In the genomic region with DNA sequence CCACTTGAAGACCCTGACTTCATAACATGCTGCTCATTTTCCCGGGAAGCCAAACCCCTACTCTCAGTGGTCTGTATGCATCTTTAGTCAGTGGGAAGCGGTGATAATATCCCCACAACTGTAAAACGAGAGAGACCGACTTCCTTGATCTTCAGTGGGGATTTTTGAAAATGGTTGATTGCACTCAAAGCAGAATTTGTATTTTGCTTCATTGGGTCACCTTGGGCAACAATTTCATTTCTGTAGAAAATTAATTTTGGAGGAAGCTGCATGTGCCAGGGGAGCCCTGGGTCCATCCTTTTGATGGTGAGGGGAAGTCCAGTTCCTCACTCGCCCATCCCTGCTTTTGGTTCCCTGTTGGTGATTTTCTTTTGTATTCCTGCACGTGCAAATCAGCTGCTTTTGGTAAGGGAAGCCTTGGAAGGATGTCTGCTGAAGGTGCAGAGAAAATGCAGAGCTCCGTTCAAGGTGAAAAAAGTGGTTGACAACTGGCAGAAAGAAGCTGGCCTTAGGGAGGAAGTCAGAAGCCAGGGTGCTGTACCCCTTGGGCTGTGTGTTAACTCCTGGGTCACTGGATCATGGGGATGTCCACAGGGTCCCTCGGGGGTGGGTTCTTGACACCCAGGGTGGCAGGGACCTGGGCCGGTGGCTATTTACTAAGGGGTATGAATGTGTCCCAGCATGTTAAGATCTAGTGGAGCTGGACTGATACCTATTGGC, we compare ENCODE assay signal across 7 cellular contexts.
A peak's percentile ranks its signal among the peaks of the same experiment; 100 is the strongest.
DNase-seq lines count a peak whose midpoint lies in the region; ATAC-seq and TF ChIP-seq lines count a peak whose summit lies in the region.
"Not testable (repeated sequence)": the region's sequence is repeated elsewhere in the genome, so short reads cannot be mapped to it uniquely, and the experiment has no call there.

No MANE protein-coding gene starts in this region.

- not testable (repeated sequence) for H3K9me3 Mint-ChIP-seq in central memory CD8-positive, alpha-beta T cell; naive B cell

- ATAC-seq in GM21381 (IDR thresholded peaks at IDR 0.05; ENCODE audit: unreplicated experiment) = peak; percentile 6
- ATAC-seq in central memory CD8-positive, alpha-beta T cell (replicated peaks; ENCODE audit: extremely low read depth, poor library complexity, severe bottlenecking) = peak; percentile 55
- ATAC-seq in naive B cell (ENCODE audit: low read depth in 2 of 2) = peak; percentile 67 to 70

- H3K9ac ChIP-seq in BLaER1 = not testable (repeated sequence)
- H3K9ac ChIP-seq in OCI-LY1 (ENCODE audit: low read length) = peak overlapping the region; percentile 35; the same call in 1 of the 2 replicates
- H3K9ac ChIP-seq in SU-DHL-6 (ENCODE audit: low read length) = peak overlapping the region; percentile 41

- H3K36me3 Mint-ChIP-seq in central memory CD8-positive, alpha-beta T cell (ENCODE audit: insufficient read depth); naive B cell: not testable (repeated sequence)

- H3K4me2 ChIP-seq in BLaER1 (peak overlapping the region; percentile 43), DOHH2 (ENCODE audit: low read length) (peak overlapping the region; percentile 61), OCI-LY1 (ENCODE audit: low read length) (peak overlapping the region; percentile 50), SU-DHL-6 (ENCODE audit: low read depth, low read length, poor library complexity, severe bottlenecking) (peak overlapping the region; percentile 37)

- not testable (repeated sequence) for TF ChIP-seq CTCF in DOHH2 (IDR thresholded peaks at IDR 0.05; ENCODE audit: low read depth, low read length, poor library complexity, severe bottlenecking); OCI-LY1 (IDR thresholded peaks at IDR 0.05; ENCODE audit: low read length); SU-DHL-6 (IDR thresholded peaks at IDR 0.05; ENCODE audit: insufficient read depth, low read length, poor library complexity, severe bottlenecking)

- not testable (repeated sequence) for H3K4me1 Mint-ChIP-seq in central memory CD8-positive, alpha-beta T cell
- H3K4me1 Mint-ChIP-seq in naive B cell = peaks cover 28 to 69% (median 42%) of the 10 kb centered on the region in 3 donors

- H4K20me1 ChIP-seq in BLaER1; DOHH2 (ENCODE audit: control insufficient read depth, insufficient read depth, low read depth, low read length); OCI-LY1 (ENCODE audit: insufficient read depth, low read length); SU-DHL-6 (ENCODE audit: low read depth, low read length): not testable (repeated sequence)

- not testable (repeated sequence) for H3F3A ChIP-seq in DOHH2 (ENCODE audit: control insufficient read depth, insufficient read depth); OCI-LY1 (ENCODE audit: insufficient read depth, low read length)
- H3F3A ChIP-seq in SU-DHL-6 (ENCODE audit: insufficient read depth) = peaks cover 21% of the 10 kb centered on the region

- not testable (repeated sequence) for H3K27ac ChIP-seq in BLaER1
- H3K27ac ChIP-seq in DOHH2 (ENCODE audit: low read depth, low read length) (peak overlapping the region; percentile 88), OCI-LY1 (ENCODE audit: low read depth, low read length, poor library complexity, severe bottlenecking) (peak overlapping the region; percentile 95), SU-DHL-6 (ENCODE audit: low read depth, low read length) (peak overlapping the region; percentile 91)

- H3K9me2 ChIP-seq in DOHH2 (replicated peaks; ENCODE audit: control insufficient read depth, low read length); OCI-LY1 (ENCODE audit: low read depth, low read length); SU-DHL-6 (replicated peaks; ENCODE audit: insufficient read depth, low read length): not testable (repeated sequence)

- H3K79me2 ChIP-seq in DOHH2 (ENCODE audit: control insufficient read depth, low read length); OCI-LY1 (ENCODE audit: insufficient read depth, low read length); SU-DHL-6 (ENCODE audit: insufficient read depth, low read length): not testable (repeated sequence)

- H3K27me3 Mint-ChIP-seq in central memory CD8-positive, alpha-beta T cell; naive B cell: not testable (repeated sequence)

- H2AFZ ChIP-seq in OCI-LY1 (ENCODE audit: low read length); SU-DHL-6 (ENCODE audit: low read depth, low read length, severe bottlenecking): not testable (repeated sequence)

- not testable (repeated sequence) for H3K4me3 Mint-ChIP-seq in central memory CD8-positive, alpha-beta T cell
- peak overlapping the region; percentile 23 to 83 (median 79) for H3K4me3 Mint-ChIP-seq in naive B cell

- not testable (repeated sequence) for H3K27ac Mint-ChIP-seq in central memory CD8-positive, alpha-beta T cell (ENCODE audit: low read depth)
- peak overlapping the region; percentile 95 to 99 (median 98) for H3K27ac Mint-ChIP-seq in naive B cell

- H3K4me1 ChIP-seq in BLaER1 = peaks cover 42% of the 10 kb centered on the region
- H3K4me1 ChIP-seq in DOHH2 (ENCODE audit: control insufficient read depth, low read length) = peaks cover 68% of the 10 kb centered on the region
- H3K4me1 ChIP-seq in OCI-LY1 (ENCODE audit: insufficient read depth, low read length, severe bottlenecking) = peaks cover 59% of the 10 kb centered on the region

- not testable (repeated sequence) for DNase-seq in central memory CD8-positive, alpha-beta T cell (ENCODE audit: low spot score in 2 of 2)
- peak; percentile 59 for DNase-seq in naive B cell

- H3K9me3 ChIP-seq in BLaER1; DOHH2 (ENCODE audit: control insufficient read depth, insufficient read depth, low read length); OCI-LY1 (ENCODE audit: low read length); SU-DHL-6 (ENCODE audit: insufficient read depth, low read length): not testable (repeated sequence)

- H3K27me3 ChIP-seq in BLaER1; DOHH2 (ENCODE audit: control insufficient read depth, low read length); OCI-LY1 (ENCODE audit: insufficient read depth, low read length); SU-DHL-6 (ENCODE audit: low read length): not testable (repeated sequence)

- H3K36me3 ChIP-seq in BLaER1; DOHH2 (ENCODE audit: control insufficient read depth, low read length); OCI-LY1 (ENCODE audit: insufficient read depth, low read length); SU-DHL-6 (ENCODE audit: low read length): not testable (repeated sequence)

- H3K4me3 ChIP-seq in BLaER1; OCI-LY1 (ENCODE audit: low read depth, low read length, poor library complexity, severe bottlenecking); SU-DHL-6 (ENCODE audit: insufficient read depth, low read length, poor library complexity, severe bottlenecking): not testable (repeated sequence)
- peak overlapping the region; percentile 34 for H3K4me3 ChIP-seq in DOHH2 (ENCODE audit: low read length)

Comparison
In these comparisons a context has a peak if more than half of its experiments do, and no peak if none do; other contexts are left out.
1. ATAC-seq: peak in every context shown above with its lines; median percentile 68 in naive B cell; 55 in central memory CD8-positive, alpha-beta T cell; 6 in GM21381.